In genomic region chr19:10420444-10421239, GRCh38 we compare ENCODE assay signal across 1 cellular context.
TF ChIP-seq lines count a peak whose summit lies in the region.

TSS of gene PDE4A (plus strand) at chr19:10420538. CDS start at chr19:10420765, 227 bp downstream.

TF ChIP-seq in K562, 482 proteins besides CTCF, POLR2A, EP300 and RAD21 (continued from another document and continues in another):
- TF ChIP-seq CHAMP1 (IDR thresholded peaks at IDR 0.05), result no peak
- TF ChIP-seq, protein P1, sequence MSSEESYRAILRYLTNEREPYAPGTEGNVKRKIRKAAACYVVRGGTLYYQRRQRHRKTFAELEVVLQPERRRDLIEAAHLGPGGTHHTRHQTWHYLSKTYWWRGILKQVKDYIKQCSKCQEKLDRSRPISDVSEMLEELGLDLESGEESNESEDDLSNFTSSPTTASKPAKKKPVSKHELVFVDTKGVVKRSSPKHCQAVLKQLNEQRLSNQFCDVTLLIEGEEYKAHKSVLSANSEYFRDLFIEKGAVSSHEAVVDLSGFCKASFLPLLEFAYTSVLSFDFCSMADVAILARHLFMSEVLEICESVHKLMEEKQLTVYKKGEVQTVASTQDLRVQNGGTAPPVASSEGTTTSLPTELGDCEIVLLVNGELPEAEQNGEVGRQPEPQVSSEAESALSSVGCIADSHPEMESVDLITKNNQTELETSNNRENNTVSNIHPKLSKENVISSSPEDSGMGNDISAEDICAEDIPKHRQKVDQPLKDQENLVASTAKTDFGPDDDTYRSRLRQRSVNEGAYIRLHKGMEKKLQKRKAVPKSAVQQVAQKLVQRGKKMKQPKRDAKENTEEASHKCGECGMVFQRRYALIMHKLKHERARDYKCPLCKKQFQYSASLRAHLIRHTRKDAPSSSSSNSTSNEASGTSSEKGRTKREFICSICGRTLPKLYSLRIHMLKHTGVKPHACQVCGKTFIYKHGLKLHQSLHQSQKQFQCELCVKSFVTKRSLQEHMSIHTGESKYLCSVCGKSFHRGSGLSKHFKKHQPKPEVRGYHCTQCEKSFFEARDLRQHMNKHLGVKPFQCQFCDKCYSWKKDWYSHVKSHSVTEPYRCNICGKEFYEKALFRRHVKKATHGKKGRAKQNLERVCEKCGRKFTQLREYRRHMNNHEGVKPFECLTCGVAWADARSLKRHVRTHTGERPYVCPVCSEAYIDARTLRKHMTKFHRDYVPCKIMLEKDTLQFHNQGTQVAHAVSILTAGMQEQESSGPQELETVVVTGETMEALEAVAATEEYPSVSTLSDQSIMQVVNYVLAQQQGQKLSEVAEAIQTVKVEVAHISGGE (CRISPR knock-in tag; IDR thresholded peaks at IDR 0.05), result no peak
- no peak for TF ChIP-seq ZNF395 (CRISPR knock-in tag; IDR thresholded peaks at IDR 0.05)
- no peak for TF ChIP-seq ATF7 (IDR thresholded peaks at IDR 0.05)
- no peak for TF ChIP-seq ZSCAN29 (IDR thresholded peaks at IDR 0.05)
- peak in 1 of 2 experiments; percentile 39; a peak in 2 of 4 replicates for TF ChIP-seq KDM1A (IDR thresholded peaks at IDR 0.05)
- no peak for TF ChIP-seq LCOR (CRISPR knock-in tag; IDR thresholded peaks at IDR 0.05)
- TF ChIP-seq ZNF280A (IDR thresholded peaks at IDR 0.05; ENCODE audit: low read depth, partially characterized antibody), result no peak
- TF ChIP-seq EP400 (IDR thresholded peaks at IDR 0.05), result peak; percentile 18; the same call in 1 of the 2 replicates
- no peak; the same call in 1 of the 2 replicates for TF ChIP-seq BRD4 (IDR thresholded peaks at IDR 0.05)
- no peak for TF ChIP-seq ZNF668 (CRISPR knock-in tag; IDR thresholded peaks at IDR 0.05)
- TF ChIP-seq, protein P2, sequence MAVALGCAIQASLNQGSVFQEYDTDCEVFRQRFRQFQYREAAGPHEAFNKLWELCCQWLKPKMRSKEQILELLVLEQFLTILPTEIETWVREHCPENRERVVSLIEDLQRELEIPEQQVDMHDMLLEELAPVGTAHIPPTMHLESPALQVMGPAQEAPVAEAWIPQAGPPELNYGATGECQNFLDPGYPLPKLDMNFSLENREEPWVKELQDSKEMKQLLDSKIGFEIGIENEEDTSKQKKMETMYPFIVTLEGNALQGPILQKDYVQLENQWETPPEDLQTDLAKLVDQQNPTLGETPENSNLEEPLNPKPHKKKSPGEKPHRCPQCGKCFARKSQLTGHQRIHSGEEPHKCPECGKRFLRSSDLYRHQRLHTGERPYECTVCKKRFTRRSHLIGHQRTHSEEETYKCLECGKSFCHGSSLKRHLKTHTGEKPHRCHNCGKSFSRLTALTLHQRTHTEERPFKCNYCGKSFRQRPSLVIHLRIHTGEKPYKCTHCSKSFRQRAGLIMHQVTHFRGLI (CRISPR knock-in tag; IDR thresholded peaks at IDR 0.05), result no peak
- TF ChIP-seq ZNF232 (CRISPR knock-in tag; IDR thresholded peaks at IDR 0.05), result no peak
- TF ChIP-seq XRCC4 (IDR thresholded peaks at IDR 0.05; ENCODE audit: extremely low read depth, insufficient read depth, insufficient read length), result no peak
- TF ChIP-seq CEBPZ (IDR thresholded peaks at IDR 0.05; ENCODE audit: borderline replicate concordance, low read depth, low read length), result no peak
- TF ChIP-seq NR1H2 (CRISPR knock-in tag; IDR thresholded peaks at IDR 0.05), result no peak
- TF ChIP-seq ZNF175 (CRISPR knock-in tag; IDR thresholded peaks at IDR 0.05; ENCODE audit: low read depth), result no peak
- no peak for TF ChIP-seq PML (IDR thresholded peaks at IDR 0.05; ENCODE audit: low read length)
- no peak for TF ChIP-seq ELF2 (CRISPR knock-in tag; IDR thresholded peaks at IDR 0.05)
- TF ChIP-seq ZFX (CRISPR knock-in tag; IDR thresholded peaks at IDR 0.05), result peak; percentile 16; the same call in 1 of the 2 replicates
- TF ChIP-seq HCFC1 (IDR thresholded peaks at IDR 0.05; ENCODE audit: low read depth, low read length), result no peak
- TF ChIP-seq, protein P3, sequence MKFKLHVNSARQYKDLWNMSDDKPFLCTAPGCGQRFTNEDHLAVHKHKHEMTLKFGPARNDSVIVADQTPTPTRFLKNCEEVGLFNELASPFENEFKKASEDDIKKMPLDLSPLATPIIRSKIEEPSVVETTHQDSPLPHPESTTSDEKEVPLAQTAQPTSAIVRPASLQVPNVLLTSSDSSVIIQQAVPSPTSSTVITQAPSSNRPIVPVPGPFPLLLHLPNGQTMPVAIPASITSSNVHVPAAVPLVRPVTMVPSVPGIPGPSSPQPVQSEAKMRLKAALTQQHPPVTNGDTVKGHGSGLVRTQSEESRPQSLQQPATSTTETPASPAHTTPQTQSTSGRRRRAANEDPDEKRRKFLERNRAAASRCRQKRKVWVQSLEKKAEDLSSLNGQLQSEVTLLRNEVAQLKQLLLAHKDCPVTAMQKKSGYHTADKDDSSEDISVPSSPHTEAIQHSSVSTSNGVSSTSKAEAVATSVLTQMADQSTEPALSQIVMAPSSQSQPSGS (CRISPR knock-in tag; IDR thresholded peaks at IDR 0.05), result no peak
- no peak for TF ChIP-seq CLOCK (CRISPR knock-in tag; IDR thresholded peaks at IDR 0.05; ENCODE audit: borderline replicate concordance)
- no peak for TF ChIP-seq NCOA2 (IDR thresholded peaks at IDR 0.05; ENCODE audit: partially characterized antibody in 2 of 2)
- TF ChIP-seq POLR2AphosphoS5 (IDR thresholded peaks at IDR 0.05; ENCODE audit: control insufficient read depth, insufficient read depth, low read depth, low read length), result peak; percentile 26; the same call in 1 of the 2 replicates
- no peak for TF ChIP-seq TCF3 (CRISPR knock-in tag; IDR thresholded peaks at IDR 0.05)
- TF ChIP-seq, protein P4, sequence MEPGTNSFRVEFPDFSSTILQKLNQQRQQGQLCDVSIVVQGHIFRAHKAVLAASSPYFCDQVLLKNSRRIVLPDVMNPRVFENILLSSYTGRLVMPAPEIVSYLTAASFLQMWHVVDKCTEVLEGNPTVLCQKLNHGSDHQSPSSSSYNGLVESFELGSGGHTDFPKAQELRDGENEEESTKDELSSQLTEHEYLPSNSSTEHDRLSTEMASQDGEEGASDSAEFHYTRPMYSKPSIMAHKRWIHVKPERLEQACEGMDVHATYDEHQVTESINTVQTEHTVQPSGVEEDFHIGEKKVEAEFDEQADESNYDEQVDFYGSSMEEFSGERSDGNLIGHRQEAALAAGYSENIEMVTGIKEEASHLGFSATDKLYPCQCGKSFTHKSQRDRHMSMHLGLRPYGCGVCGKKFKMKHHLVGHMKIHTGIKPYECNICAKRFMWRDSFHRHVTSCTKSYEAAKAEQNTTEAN (CRISPR knock-in tag; IDR thresholded peaks at IDR 0.05), result 0 out of 2 replicates have a peak, but pooled peaks have one; percentile 41
- TF ChIP-seq SAFB2 (IDR thresholded peaks at IDR 0.05; ENCODE audit: borderline replicate concordance, low read depth, low read length, severe bottlenecking), result no peak
- no peak for TF ChIP-seq KAT8 (IDR thresholded peaks at IDR 0.05; ENCODE audit: low read depth)
- TF ChIP-seq GATA2 (CRISPR knock-in tag; IDR thresholded peaks at IDR 0.05), result no peak
- TF ChIP-seq, protein P5, sequence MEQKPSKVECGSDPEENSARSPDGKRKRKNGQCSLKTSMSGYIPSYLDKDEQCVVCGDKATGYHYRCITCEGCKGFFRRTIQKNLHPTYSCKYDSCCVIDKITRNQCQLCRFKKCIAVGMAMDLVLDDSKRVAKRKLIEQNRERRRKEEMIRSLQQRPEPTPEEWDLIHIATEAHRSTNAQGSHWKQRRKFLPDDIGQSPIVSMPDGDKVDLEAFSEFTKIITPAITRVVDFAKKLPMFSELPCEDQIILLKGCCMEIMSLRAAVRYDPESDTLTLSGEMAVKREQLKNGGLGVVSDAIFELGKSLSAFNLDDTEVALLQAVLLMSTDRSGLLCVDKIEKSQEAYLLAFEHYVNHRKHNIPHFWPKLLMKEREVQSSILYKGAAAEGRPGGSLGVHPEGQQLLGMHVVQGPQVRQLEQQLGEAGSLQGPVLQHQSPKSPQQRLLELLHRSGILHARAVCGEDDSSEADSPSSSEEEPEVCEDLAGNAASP (IDR thresholded peaks at IDR 0.05), result no peak
- TF ChIP-seq FOXK2 (conservative IDR thresholded peaks at IDR 0.05 in 1 of 2, IDR thresholded peaks at IDR 0.05 in 1 of 2; ENCODE audit: low read depth in 2 of 2), result no peak
- TF ChIP-seq BHLHE40 (IDR thresholded peaks at IDR 0.05; ENCODE audit: low read length), result no peak
- no peak for TF ChIP-seq LEF1 (IDR thresholded peaks at IDR 0.05)
- 0 out of 2 replicates have a peak, but pooled peaks have one; percentile 43 for TF ChIP-seq PHF21A (IDR thresholded peaks at IDR 0.05; ENCODE audit: borderline replicate concordance, low read depth)
